ENCODE assay signal across 12 cellular contexts in the genomic region with DNA sequence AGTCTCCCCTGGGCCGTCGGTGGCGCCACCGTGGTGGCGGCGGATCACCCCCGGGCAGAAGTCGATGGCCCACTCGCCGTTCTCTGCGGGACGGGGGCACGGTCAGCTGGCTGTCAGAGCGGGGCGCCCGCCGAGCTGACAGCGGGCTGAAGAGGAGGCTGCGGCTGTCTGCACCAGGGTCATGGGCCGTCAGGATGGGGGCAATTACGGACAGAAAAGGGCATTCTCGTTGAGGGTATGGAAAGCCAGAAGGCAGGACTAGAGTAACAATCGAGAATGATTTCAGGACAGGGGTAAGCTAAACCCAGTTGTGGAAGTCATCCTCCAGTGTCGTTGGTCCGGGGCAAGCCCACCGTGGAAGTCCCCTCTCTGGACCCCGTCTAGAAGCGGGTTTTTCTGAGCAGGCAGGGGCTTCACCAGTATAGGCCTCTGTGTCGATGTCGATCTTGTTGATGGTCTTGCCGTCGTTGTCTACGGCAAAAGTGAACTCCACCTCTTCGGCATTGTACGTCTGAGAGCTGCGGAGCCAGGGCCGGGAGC. TPM values are rescaled to one million over a fixed set of nuclear protein-coding genes. Genes with fewer than 3 reads are reported as not detected.
DNase-seq lines count a peak whose midpoint lies in the region; ATAC-seq and TF ChIP-seq lines count a peak whose summit lies in the region.
"Had no signal": no experiment of that assay in that cellular context is flagged by ENCODE, and none has a peak within 500 bp of the region (broad histone marks: within the 10 kb centered on the region; RNA-seq: fewer than 3 reads in every experiment).

No MANE protein-coding gene starts in this region.

- CTCF ChIA-PET in CD4-positive, alpha-beta memory T cell (lab: Charles Lee; ENCODE audit: partially characterized antibody): interaction anchor here (1.0 to 4.9 kb wide), 8 partner anchors 8 to 192 kb away, joined by 3 to 23 read pairs (median 10); a partner anchor contains a TSS

- WGBS in psoas muscle, 3 donors: 59 to 74% (median 73%) methylated on average over 34 to 37 of the region's 37 CpGs

- H3K9me3 Mint-ChIP-seq in CD4-positive, alpha-beta memory T cell: no peaks in the 10 kb centered on the region
- H3K9me3 Mint-ChIP-seq in IgD-negative memory B cell (no peaks in the 10 kb centered on the region), nephron progenitor cell (no peaks in the 10 kb centered on the region)
- H3K9me3 Mint-ChIP-seq in dendritic cell treated with granulocyte-macrophage colony-stimulating factor and Interleukin-4, amounts not matched to agents 40 ng/mL and 50 ng/mL, for 4 days: no peaks in the 10 kb centered on the region

- H3K27ac Mint-ChIP-seq in CD4-positive, alpha-beta memory T cell: peak overlapping the region; percentile 88 to 99 (median 97)
- H3K27ac Mint-ChIP-seq in IgD-negative memory B cell: peak overlapping the region; percentile 71 to 91 (median 76)
- peak overlapping the region; percentile 82 for H3K27ac Mint-ChIP-seq in dendritic cell treated with granulocyte-macrophage colony-stimulating factor and Interleukin-4, amounts not matched to agents 40 ng/mL and 50 ng/mL, for 4 days
- H3K27ac Mint-ChIP-seq in nephron progenitor cell: no peak overlapping the region

- POLR2A ChIA-PET in CD4-positive, alpha-beta memory T cell (lab: Charles Lee; ENCODE audit: partially characterized antibody): interaction anchor here (1.1 to 5.7 kb wide), 8 partner anchors 11 to 197 kb away, joined by 3 to 40 read pairs (median 15); a partner anchor contains a TSS

- DNase-seq in CD4-positive, alpha-beta memory T cell: peak in 1 of 5 donors; percentile 32
- DNase-seq in psoas muscle: no peak
- DNase-seq in omental fat pad (ENCODE audit: low spot score): no peak
- DNase-seq in nephron progenitor cell: no peak
- DNase-seq in NCI-H69 (lab: John Stamatoyannopoulos, UW): no peak
- DNase-seq in LoVo (ENCODE audit: low spot score): no peak
- DNase-seq: cerebellar nuclear complex had no signal

- H3K4me1 Mint-ChIP-seq in CD4-positive, alpha-beta memory T cell: peaks cover 19 to 48% (median 34%) of the 10 kb centered on the region in 4 donors
- peaks cover 17 to 22% (median 21%) of the 10 kb centered on the region in 3 donors for H3K4me1 Mint-ChIP-seq in IgD-negative memory B cell
- peaks cover 68% of the 10 kb centered on the region for H3K4me1 Mint-ChIP-seq in dendritic cell treated with granulocyte-macrophage colony-stimulating factor and Interleukin-4, amounts not matched to agents 40 ng/mL and 50 ng/mL, for 4 days (ENCODE audit: low read depth)
- peaks cover 41% of the 10 kb centered on the region for H3K4me1 Mint-ChIP-seq in nephron progenitor cell

- H3K36me3 ChIP-seq in CD4-positive, alpha-beta memory T cell (ENCODE audit: insufficient read depth, low read length): no peaks in the 10 kb centered on the region
- peaks cover 0 to 12% of the 10 kb centered on the region in 2 donors for H3K36me3 ChIP-seq in psoas muscle (ENCODE audit: insufficient read depth in 1 of 2, low read depth in 1 of 2)

- intact Hi-C loops in CD4-positive, alpha-beta memory T cell (cut with micrococcal nuclease): loop anchor here (5.0 kb wide), 1 partner anchor 334 kb away; no protein-coding TSS in a partner anchor
- intact Hi-C loops in dendritic cell treated with granulocyte-macrophage colony-stimulating factor and Interleukin-4, amounts not matched to agents 40 ng/mL and 50 ng/mL, for 4 days (cut with micrococcal nuclease): no loop called here
- intact Hi-C loops in psoas muscle (cut with DNase I): loop anchor here (5.0 to 10.0 kb wide), 3 partner anchors 161 to 336 kb away; a partner anchor contains a TSS

- peaks cover 1 to 11% of the 10 kb centered on the region in 2 donors for H3K36me3 Mint-ChIP-seq in CD4-positive, alpha-beta memory T cell
- H3K36me3 Mint-ChIP-seq in IgD-negative memory B cell (peaks cover 4% of the 10 kb centered on the region), nephron progenitor cell (ENCODE audit: low read depth) (peaks cover 14% of the 10 kb centered on the region)
- H3K36me3 Mint-ChIP-seq in dendritic cell treated with granulocyte-macrophage colony-stimulating factor and Interleukin-4, amounts not matched to agents 40 ng/mL and 50 ng/mL, for 4 days (ENCODE audit: low read depth): peaks cover 19% of the 10 kb centered on the region

- TF ChIP-seq CTCF in psoas muscle (IDR thresholded peaks at IDR 0.05) (no peak), omental fat pad (IDR thresholded peaks at IDR 0.05) (no peak), nephron progenitor cell (IDR thresholded peaks at IDR 0.05) (no peak)

- no peak overlapping the region for H3K4me3 ChIP-seq in CD4-positive, alpha-beta memory T cell (ENCODE audit: low read length in 2 of 2)
- peak overlapping the region; percentile 64 for H3K4me3 ChIP-seq in psoas muscle

- peaks cover 39% of the 10 kb centered on the region for H3K4me1 ChIP-seq in CD4-positive, alpha-beta memory T cell (ENCODE audit: insufficient read depth, low read length)
- H3K4me1 ChIP-seq in psoas muscle: peaks cover 10% of the 10 kb centered on the region

- no peaks in the 10 kb centered on the region for H3K27me3 ChIP-seq in CD4-positive, alpha-beta memory T cell (ENCODE audit: insufficient read depth, low read length)
- H3K27me3 ChIP-seq in psoas muscle (ENCODE audit: insufficient read depth in 3 of 3, low read length in 2 of 3): peaks cover 0 to 16% (median 0%) of the 10 kb centered on the region in 3 donors

- H3K27me3 Mint-ChIP-seq in CD4-positive, alpha-beta memory T cell: peaks cover 0 to 2% of the 10 kb centered on the region in 2 donors
- H3K27me3 Mint-ChIP-seq in IgD-negative memory B cell (no peaks in the 10 kb centered on the region), nephron progenitor cell (ENCODE audit: low read depth, poor library complexity) (peaks cover 25% of the 10 kb centered on the region)
- H3K27me3 Mint-ChIP-seq in dendritic cell treated with granulocyte-macrophage colony-stimulating factor and Interleukin-4, amounts not matched to agents 40 ng/mL and 50 ng/mL, for 4 days: peaks cover 44% of the 10 kb centered on the region

- peak overlapping the region; percentile 37 for H3K27ac ChIP-seq in CD4-positive, alpha-beta memory T cell (ENCODE audit: low read depth, low read length)
- H3K27ac ChIP-seq in psoas muscle: no peak overlapping the region

- ATAC-seq in psoas muscle (no peak), omental fat pad (ENCODE audit: low FRiP score) (no peak)
- ATAC-seq: SK-N-SH treated with all-trans-retinoic acid at 6 μM for 48 hours had no signal

- no peaks in the 10 kb centered on the region for H3K9me3 ChIP-seq in CD4-positive, alpha-beta memory T cell (ENCODE audit: control insufficient read depth in 1 of 2, low read length in 2 of 2)
- no peaks in the 10 kb centered on the region for H3K9me3 ChIP-seq in psoas muscle

- H3K4me3 Mint-ChIP-seq in CD4-positive, alpha-beta memory T cell: peak overlapping the region; percentile 78 to 90 (median 82)
- H3K4me3 Mint-ChIP-seq in IgD-negative memory B cell (peak overlapping the region; percentile 81 to 97 (median 91)), nephron progenitor cell (no peak overlapping the region)
- H3K4me3 Mint-ChIP-seq in dendritic cell treated with granulocyte-macrophage colony-stimulating factor and Interleukin-4, amounts not matched to agents 40 ng/mL and 50 ng/mL, for 4 days: peak overlapping the region; percentile 68

RNA-seq across cellular contexts. Expression of a gene that starts 1.7 kb away (rescaled TPM):
- 1 to 10 TPM in 1 of 2 experiments, under 1 TPM in 1; 0.64 to 1.3 TPM for total RNA-seq in CD4-positive, alpha-beta memory T cell
- under 1 TPM; 0.08 to 0.21 TPM for polyA plus RNA-seq in CD4-positive, alpha-beta memory T cell
- 0.89 TPM for polyA plus RNA-seq in IgD-negative memory B cell
- total RNA-seq in psoas muscle: 1 to 10 TPM in 1 of 4 donors, under 1 TPM in 3; 0.19 to 1.1 (median 0.28) TPM
- under 1 TPM; 0.16 to 0.70 (median 0.56) TPM for polyA plus RNA-seq in psoas muscle
- 1 to 10 TPM in 3 of 4 donors, under 1 TPM in 1; 0.50 to 3.6 (median 1.5) TPM for total RNA-seq in omental fat pad
- total RNA-seq: NCI-H460 had no signal

RNA-seq across cellular contexts. Expression of a gene that starts 1.8 kb away (rescaled TPM):
- total RNA-seq in CD4-positive, alpha-beta memory T cell: 1 to 10 TPM; 4.3 to 5.0 TPM
- under 1 TPM; 0.50 to 0.68 TPM for polyA plus RNA-seq in CD4-positive, alpha-beta memory T cell
- polyA plus RNA-seq in IgD-negative memory B cell (1.0 TPM), psoas muscle (under 1 TPM; 0.01 to 0.10 (median 0.03) TPM)
- total RNA-seq in psoas muscle (under 1 TPM in 2 of 4 donors, not detected in 2; 0.20 to 0.30 TPM), omental fat pad (1 to 10 TPM in 3 of 4 donors, under 1 TPM in 1; 0.63 to 8.4 (median 3.3) TPM)

RNA-seq across cellular contexts. Expression of a gene that starts 30.9 kb away (rescaled TPM):
- not detected for total RNA-seq in CD4-positive, alpha-beta memory T cell
- polyA plus RNA-seq in CD4-positive, alpha-beta memory T cell: not detected
- 0.26 TPM for polyA plus RNA-seq in IgD-negative memory B cell
- under 1 TPM in 1 of 4 donors, not detected in 3; 0.10 TPM for total RNA-seq in psoas muscle
- polyA plus RNA-seq in psoas muscle: under 1 TPM in 2 of 3 donors, not detected in 1; 0.04 to 0.05 TPM
- not detected for total RNA-seq in omental fat pad
- total RNA-seq: NCI-H460, urinary bladder had no signal

RNA-seq across cellular contexts. Expression of a gene that starts 38.7 kb away (rescaled TPM):
- total RNA-seq in CD4-positive, alpha-beta memory T cell: 10 to 100 TPM; 43.5 to 49.5 TPM
- polyA plus RNA-seq in CD4-positive, alpha-beta memory T cell: 100 to 1,000 TPM in 1 of 2 donors, 10 to 100 TPM in 1; 55.1 to 101 TPM
- polyA plus RNA-seq in IgD-negative memory B cell (70.9 TPM), psoas muscle (100 to 1,000 TPM; 125 to 163 (median 128) TPM)
- total RNA-seq in psoas muscle (100 to 1,000 TPM in 3 of 4 donors, 10 to 100 TPM in 1; 97.1 to 225 (median 143) TPM), omental fat pad (10 to 100 TPM; 38.9 to 74.2 (median 47.1) TPM)

RNA-seq across cellular contexts. Expression of a gene that starts 38.9 kb away (rescaled TPM):
- total RNA-seq in CD4-positive, alpha-beta memory T cell: 100 to 1,000 TPM; 154 to 172 TPM
- 10 to 100 TPM; 52.4 to 61.5 TPM for polyA plus RNA-seq in CD4-positive, alpha-beta memory T cell
- 27.3 TPM for polyA plus RNA-seq in IgD-negative memory B cell
- 10 to 100 TPM; 85.1 to 96.3 (median 87.3) TPM for total RNA-seq in psoas muscle
- polyA plus RNA-seq in psoas muscle: 100 to 1,000 TPM in 1 of 3 donors, 10 to 100 TPM in 2; 85.7 to 151 (median 100.0) TPM
- total RNA-seq in omental fat pad: 10 to 100 TPM; 24.5 to 34.4 (median 32.0) TPM
